In genomic region chr6:102026649-102027048, GRCh38 we compare ENCODE assay signal across 1 cellular context.
TF ChIP-seq lines count a peak whose summit lies in the region.

No MANE protein-coding gene starts in this region.

TF ChIP-seq in GM23338, 12 proteins besides CTCF, POLR2A, EP300 and RAD21 (continued from another document):
- TF ChIP-seq ZNF462 (CRISPR knock-in tag; IDR thresholded peaks at IDR 0.05), result no peak
- TF ChIP-seq JUNB (IDR thresholded peaks at IDR 0.05; ENCODE audit: unreplicated experiment), result no peak
- TF ChIP-seq ETS1 (IDR thresholded peaks at IDR 0.05), result no peak
- TF ChIP-seq ZNF114 (CRISPR knock-in tag; IDR thresholded peaks at IDR 0.05), result no peak
- no peak for TF ChIP-seq REST (IDR thresholded peaks at IDR 0.05; ENCODE audit: unreplicated experiment)
- no peak for TF ChIP-seq EZH2 (IDR thresholded peaks at IDR 0.05; ENCODE audit: low read depth, unreplicated experiment)
TF ChIP-seq in GM23338: peak in this region for 0.
